8 cellular contexts compared by ENCODE assay signal in genomic region chr4:134622621-134623310, GRCh38.
DNase-seq lines count a peak whose midpoint lies in the region; TF ChIP-seq lines count a peak whose summit lies in the region.
"Not testable (repeated sequence)": the region's sequence is repeated elsewhere in the genome, so short reads cannot be mapped to it uniquely, and the experiment has no call there.

No MANE protein-coding gene starts in this region.

- H3K4me3 Mint-ChIP-seq in Calu3 (ENCODE audit: low read depth, unreplicated experiment) (peak overlapping the region; percentile 50), type B pancreatic cell (peak overlapping the region; percentile 52)

- intact Hi-C loops in Calu3 (cut with micrococcal nuclease; ENCODE audit: unreplicated experiment): not testable (repeated sequence)

- peaks cover 37% of the 10 kb centered on the region for H3K4me1 ChIP-seq in HUES48 (ENCODE audit: control insufficient read depth, insufficient read depth, low read length)
- H3K4me1 ChIP-seq in mesodermal cell (ENCODE audit: control insufficient read depth, insufficient read depth, low read length, poor library complexity, severe bottlenecking): peaks cover 11% of the 10 kb centered on the region
- not testable (repeated sequence) for H3K4me1 ChIP-seq in parathyroid adenoma

- H3K79me2 ChIP-seq in parathyroid adenoma: not testable (repeated sequence)

- H3K36me3 ChIP-seq in HUES48 (ENCODE audit: control insufficient read depth, insufficient read depth, low read length); mesodermal cell (ENCODE audit: control insufficient read depth, insufficient read depth, low read length); parathyroid adenoma (ENCODE audit: control insufficient read depth, insufficient read depth, low read length): not testable (repeated sequence)

- H3K4me2 ChIP-seq in parathyroid adenoma (ENCODE audit: low read length): peak overlapping the region; percentile 40

- H3K27me3 ChIP-seq in HUES48 (ENCODE audit: control insufficient read depth, insufficient read depth, low read length); parathyroid adenoma (ENCODE audit: control insufficient read depth, insufficient read depth, low read length): not testable (repeated sequence)

- not testable (repeated sequence) for H3K27me3 Mint-ChIP-seq in Calu3 (ENCODE audit: unreplicated experiment); type B pancreatic cell

- H3K36me3 Mint-ChIP-seq in Calu3 (ENCODE audit: insufficient read depth, unreplicated experiment); type B pancreatic cell: not testable (repeated sequence)

- not testable (repeated sequence) for H3K4me3 ChIP-seq in HUES48 (ENCODE audit: low read depth, low read length); mesodermal cell (ENCODE audit: extremely low read depth, insufficient read depth, low read length, poor library complexity, severe bottlenecking); parathyroid adenoma (ENCODE audit: low read depth, low read length)

- H3K9me3 ChIP-seq in HUES48 (ENCODE audit: control insufficient read depth, insufficient read depth, low read length); mesodermal cell (ENCODE audit: control insufficient read depth, low read length); parathyroid adenoma (ENCODE audit: control insufficient read depth, low read length): not testable (repeated sequence)

- BruUV-seq in Calu3 (replicated peaks; lab: Mats Ljungman, UMichigan): not testable (repeated sequence)

- not testable (repeated sequence) for TF ChIP-seq CTCF in Calu3 (IDR thresholded peaks at IDR 0.05; ENCODE audit: unreplicated experiment); VCaP (conservative IDR thresholded peaks at IDR 0.05); parathyroid adenoma (IDR thresholded peaks at IDR 0.05); type B pancreatic cell (conservative IDR thresholded peaks at IDR 0.05)

- CTCF ChIA-PET in Calu3 (lab: Charles Lee): not testable (repeated sequence)

- not testable (repeated sequence) for H2AFZ ChIP-seq in parathyroid adenoma

- DNase-seq in Calu3 (peak; percentile 6), islet precursor cell (peak; percentile 66)
- DNase-seq in epithelial cell of prostate (ENCODE audit: low read depth, low spot score); type B pancreatic cell (ENCODE audit: extremely low spot score, unreplicated experiment): not testable (repeated sequence)

- H3K9me3 Mint-ChIP-seq in Calu3 (ENCODE audit: low read depth, unreplicated experiment); type B pancreatic cell: not testable (repeated sequence)

- H3K27ac ChIP-seq in HUES48 (ENCODE audit: low read depth, low read length) (peak overlapping the region; percentile 92), VCaP (peak overlapping the region; percentile 24; the same call in 1 of the 2 replicates), epithelial cell of prostate (peak overlapping the region; percentile 78), mesodermal cell (ENCODE audit: low read depth, low read length, severe bottlenecking) (peak overlapping the region; percentile 83)
- H3K27ac ChIP-seq in parathyroid adenoma: not testable (repeated sequence)

- H3K4me1 Mint-ChIP-seq in Calu3 (ENCODE audit: low read depth, unreplicated experiment) (peaks cover 30% of the 10 kb centered on the region), type B pancreatic cell (ENCODE audit: unreplicated experiment) (peaks cover 19% of the 10 kb centered on the region)

- H3K9ac ChIP-seq in HUES48 (ENCODE audit: low read depth, low read length); parathyroid adenoma: not testable (repeated sequence)

- 73 to 77% methylated on average over 10 to 11 of the region's 12 CpGs for WGBS in mesodermal cell (ENCODE audit: insufficient coverage in 2 of 2), 2 experiments

- H3K27ac Mint-ChIP-seq in Calu3 (ENCODE audit: unreplicated experiment): peak overlapping the region; percentile 85
- H3K27ac Mint-ChIP-seq in type B pancreatic cell: peak overlapping the region; percentile 27
